In genomic region chr12:52006726-52007157, GRCh38 we compare ENCODE assay signal across 8 cellular contexts. TPM values are rescaled to one million over a fixed set of nuclear protein-coding genes. Genes with fewer than 3 reads are reported as not detected.
DNase-seq lines count a peak whose midpoint lies in the region; ATAC-seq and TF ChIP-seq lines count a peak whose summit lies in the region.

TSS of gene TAMALIN (plus strand) at chr12:52006946. CDS start at chr12:52007020, 74 bp downstream.

- peak; percentile 23 for DNase-seq in DMS53 treated with DMSO at 0.1 percent for 48 hours (lab: John Stamatoyannopoulos, UW; ENCODE audit: unreplicated experiment)
- peak; percentile 70 for DNase-seq in NCI-H2171 (lab: John Stamatoyannopoulos, UW)
- peak; percentile 68 for DNase-seq in activated T-cell treated with anti-CD3 and anti-CD28 coated beads for 24 hours (ENCODE audit: low read depth)
- DNase-seq in esophagus muscularis mucosa (ENCODE audit: extremely low spot score): no peak
- peak; percentile 80 to 87 (median 83) for DNase-seq in naive thymus-derived CD4-positive, alpha-beta T cell
- peak; percentile 70 to 90 (median 86) for DNase-seq in stimulated activated naive CD4-positive, alpha-beta T cell (lab: John Stamatoyannopoulos, UW)

- ATAC-seq in naive thymus-derived CD4-positive, alpha-beta T cell: peak; percentile 81
- ATAC-seq in HG02970 (IDR thresholded peaks at IDR 0.05; ENCODE audit: low FRiP score, unreplicated experiment): no peak
- no peak for ATAC-seq in HG03108 (IDR thresholded peaks at IDR 0.05; ENCODE audit: unreplicated experiment)

- H3K27ac Mint-ChIP-seq in naive thymus-derived CD4-positive, alpha-beta T cell: peak within 1 kb of the TSS; percentile 77 to 98 (median 94)

- peak within 1 kb of the TSS; percentile 86 to 96 (median 91) for H3K4me3 Mint-ChIP-seq in naive thymus-derived CD4-positive, alpha-beta T cell

- no peak for TF ChIP-seq EP300 in esophagus muscularis mucosa (IDR thresholded peaks at IDR 0.05)

- no peaks in the 10 kb centered on the region for H3K9me3 ChIP-seq in esophagus muscularis mucosa
- peaks cover 0 to 3% (median 0%) of the 10 kb centered on the region in 3 experiments for H3K9me3 ChIP-seq in naive thymus-derived CD4-positive, alpha-beta T cell (ENCODE audit: control insufficient read depth in 2 of 3, low read length in 3 of 3)

- H3K36me3 Mint-ChIP-seq in naive thymus-derived CD4-positive, alpha-beta T cell: peaks cover 0 to 21% (median 7%) of the 10 kb centered on the region in 5 donors

- peak within 1 kb of the TSS; percentile 82 to 90 (median 87) for H3K27ac ChIP-seq in esophagus muscularis mucosa (replicated peaks in 1 of 4)
- peak within 1 kb of the TSS; percentile 92 for H3K27ac ChIP-seq in naive thymus-derived CD4-positive, alpha-beta T cell (ENCODE audit: low read depth, low read length)

- peaks cover 0 to 21% (median 5%) of the 10 kb centered on the region in 4 donors for H3K36me3 ChIP-seq in esophagus muscularis mucosa
- H3K36me3 ChIP-seq in naive thymus-derived CD4-positive, alpha-beta T cell (ENCODE audit: control insufficient read depth in 2 of 3, insufficient read depth in 3 of 3, low read length in 3 of 3): peaks cover 0 to 22% (median 0%) of the 10 kb centered on the region in 3 experiments

- H3K4me1 ChIP-seq in esophagus muscularis mucosa: peaks cover 39 to 73% (median 67%) of the 10 kb centered on the region in 4 donors
- peaks cover 0 to 11% of the 10 kb centered on the region in 2 donors for H3K4me1 ChIP-seq in naive thymus-derived CD4-positive, alpha-beta T cell (ENCODE audit: control insufficient read depth in 2 of 2, insufficient read depth in 2 of 2, low read length in 2 of 2)

- WGBS in esophagus muscularis mucosa: 0% methylated on average over 6 of the region's 60 CpGs

- H3K4me3 ChIP-seq in esophagus muscularis mucosa: peak within 1 kb of the TSS; percentile 64 to 90 (median 76)
- peak within 1 kb of the TSS; percentile 82 for H3K4me3 ChIP-seq in naive thymus-derived CD4-positive, alpha-beta T cell (ENCODE audit: low read length)

- peaks cover 6 to 28% (median 20%) of the 10 kb centered on the region in 7 donors for H3K4me1 Mint-ChIP-seq in naive thymus-derived CD4-positive, alpha-beta T cell

- peak; percentile 79 for TF ChIP-seq POLR2A in esophagus muscularis mucosa (IDR thresholded peaks at IDR 0.05; ENCODE audit: low read depth)

- CTCF ChIA-PET in naive thymus-derived CD4-positive, alpha-beta T cell (lab: Charles Lee): interaction anchor here (0.8 to 13.0 kb wide), 3 partner anchors 13 to 79 kb away, joined by 3 to 316 read pairs (median 4); no protein-coding TSS in a partner anchor

- TF ChIP-seq CTCF in esophagus muscularis mucosa (IDR thresholded peaks at IDR 0.05): peak in 1 of 3 experiments; percentile 7

- POLR2A ChIA-PET in naive thymus-derived CD4-positive, alpha-beta T cell (lab: Charles Lee): interaction anchor here (0.7 to 10.3 kb wide), 8 partner anchors 15 to 92 kb away, joined by 3 to 162 read pairs (median 4); partner anchors contain the start of genes ATG101 and NR4A1

- intact Hi-C loops in esophagus muscularis mucosa (cut with DNase I): loop anchor here (1.0 kb wide), 1 partner anchor 77 kb away; no protein-coding TSS in a partner anchor
- intact Hi-C loops in naive thymus-derived CD4-positive, alpha-beta T cell (cut with micrococcal nuclease): loop anchor here (1.0 to 2.0 kb wide), 6 partner anchors 13 to 120 kb away; partner anchors contain the start of genes NR4A1 (in 2 of the 2) and ACVR1B (in 1 of the 2)

- no peaks in the 10 kb centered on the region for H3K9me3 Mint-ChIP-seq in naive thymus-derived CD4-positive, alpha-beta T cell

- peaks cover 2 to 39% (median 14%) of the 10 kb centered on the region in 4 donors for H3K27me3 ChIP-seq in esophagus muscularis mucosa
- no peaks in the 10 kb centered on the region for H3K27me3 ChIP-seq in naive thymus-derived CD4-positive, alpha-beta T cell (ENCODE audit: control insufficient read depth in 2 of 2, insufficient read depth in 2 of 2, low read length in 2 of 2)

- peaks cover 0 to 45% (median 0%) of the 10 kb centered on the region in 5 donors for H3K27me3 Mint-ChIP-seq in naive thymus-derived CD4-positive, alpha-beta T cell

RNA-seq across cellular contexts. Expression of gene TAMALIN, which starts in this region (rescaled TPM):
- 10 to 100 TPM; 13.3 to 26.9 (median 18.3) TPM for total RNA-seq in esophagus muscularis mucosa
- total RNA-seq in naive thymus-derived CD4-positive, alpha-beta T cell: 100 to 1,000 TPM in 2 of 5 experiments, 10 to 100 TPM in 2, 1 to 10 TPM in 1; 5.6 to 501 (median 33.7) TPM
- polyA plus RNA-seq in naive thymus-derived CD4-positive, alpha-beta T cell: 1 to 10 TPM; 1.1 to 1.3 TPM
